Comparison of ENCODE assay signal across 8 cellular contexts in the genomic region with DNA sequence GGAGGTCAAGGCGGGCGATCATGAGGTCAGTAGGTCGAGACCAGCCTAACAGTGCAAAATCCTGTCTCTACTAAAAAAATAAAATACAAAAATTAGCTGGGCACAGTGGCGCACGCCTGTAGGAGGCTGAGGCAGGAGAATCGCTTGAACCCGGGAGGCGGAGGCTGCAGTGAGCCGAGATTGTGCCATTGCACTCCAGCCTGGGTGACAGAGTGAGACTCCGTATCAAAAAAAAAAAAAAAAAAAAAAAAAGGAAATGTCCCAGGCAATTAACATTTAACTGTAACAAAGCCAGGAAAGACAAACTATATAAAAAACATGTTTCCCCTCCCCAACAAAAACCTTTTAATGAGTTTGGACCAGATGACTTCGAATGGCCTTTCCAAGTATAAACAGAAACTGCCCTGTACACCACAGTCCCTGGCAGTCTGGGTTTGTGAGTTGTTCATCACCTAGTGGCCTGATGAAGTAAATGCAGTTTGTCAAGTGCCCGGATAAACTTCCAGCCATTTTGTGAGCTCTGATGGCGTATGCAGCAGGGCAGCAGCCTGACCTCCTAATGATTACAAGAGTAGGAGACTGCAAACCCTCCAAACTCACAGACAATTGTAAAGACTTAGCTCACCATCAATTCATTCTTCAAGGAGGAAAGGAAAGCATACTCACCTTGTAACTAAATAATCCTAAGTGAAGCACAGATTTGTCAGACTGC. TPM values are rescaled to one million over a fixed set of nuclear protein-coding genes. Genes with fewer than 3 reads are reported as not detected.
DNase-seq lines count a peak whose midpoint lies in the region; ATAC-seq and TF ChIP-seq lines count a peak whose summit lies in the region.

No MANE protein-coding gene starts in this region.

- H3K9me3 ChIP-seq in ascending aorta (no peaks in the 10 kb centered on the region), heart left ventricle (no peaks in the 10 kb centered on the region)

- H3K27me3 ChIP-seq in ascending aorta = no peaks in the 10 kb centered on the region
- H3K27me3 ChIP-seq in heart left ventricle = no peaks in the 10 kb centered on the region

- H3K27ac Mint-ChIP-seq in progenitor cell of endocrine pancreas = peak overlapping the region; percentile 96

- 49 to 56% (median 52%) methylated on average over 13 of the region's 13 CpGs for WGBS in heart left ventricle, 4 donors

- no peak overlapping the region for H3K4me3 Mint-ChIP-seq in progenitor cell of endocrine pancreas (ENCODE audit: low read depth)

- H3K27me3 Mint-ChIP-seq in progenitor cell of endocrine pancreas = no peaks in the 10 kb centered on the region

- no peak for TF ChIP-seq POLR2A in heart left ventricle (IDR thresholded peaks at IDR 0.05)

- intact Hi-C loops in ascending aorta (cut with DNase I) = loop anchor here (1.0 to 2.0 kb wide), 3 partner anchors 16 to 156 kb away; partner anchors contain the start of genes MXD1 and PCBP1
- intact Hi-C loops in heart left ventricle (cut with DNase I) = loop anchor here in 9 of 10 donors (1.0 to 5.0 kb wide), 8 partner anchors 72 to 163 kb away; partner anchors contain the start of gene MXD1 (in 4 of the 9)

- ATAC-seq in HG02798 (IDR thresholded peaks at IDR 0.05; ENCODE audit: poor library complexity, unreplicated experiment) (peak; percentile 80), heart left ventricle (peak; percentile 93 to 98 (median 97)), GM19023 (IDR thresholded peaks at IDR 0.05; ENCODE audit: unreplicated experiment) (no peak)

- H3K9me3 Mint-ChIP-seq in progenitor cell of endocrine pancreas (ENCODE audit: low read depth) = no peaks in the 10 kb centered on the region

- DNase-seq in NCI-H1417 treated with DMSO at 0.1 percent for 48 hours (lab: John Stamatoyannopoulos, UW) = peak; percentile 42
- DNase-seq in SKM-1 treated with dmso at 0.1 percent for 144 hours (lab: John Stamatoyannopoulos, UW; ENCODE audit: unreplicated experiment) = peak; percentile 68
- peak in 1 of 2 donors; percentile 87 for DNase-seq in ascending aorta (ENCODE audit: low spot score in 2 of 2)
- DNase-seq in heart left ventricle = peak in 4 of 5 donors; percentile 60 to 81 (median 72)
- DNase-seq in progenitor cell of endocrine pancreas (ENCODE audit: low spot score, unreplicated experiment) = peak; percentile 27

- peaks cover 22% of the 10 kb centered on the region for H3K36me3 Mint-ChIP-seq in progenitor cell of endocrine pancreas (ENCODE audit: insufficient read depth)

- TF ChIP-seq CTCF in GM12875 (IDR thresholded peaks at IDR 0.05; ENCODE audit: borderline replicate concordance, insufficient read depth, low read depth, low read length) (peak; percentile 88), ascending aorta (IDR thresholded peaks at IDR 0.05) (peak; percentile 85 to 92 (median 88)), heart left ventricle (IDR thresholded peaks at IDR 0.05) (peak; percentile 65 to 90 (median 83)), progenitor cell of endocrine pancreas (IDR thresholded peaks at IDR 0.05; ENCODE audit: unreplicated experiment) (peak; percentile 75)

- H3K4me3 ChIP-seq in GM12875 (ENCODE audit: low read depth, low read length) (no peak overlapping the region), ascending aorta (peak overlapping the region in 1 of 2 donors; percentile 40), heart left ventricle (peak overlapping the region in 5 of 12 donors; percentile 1 to 36 (median 15))

- peaks cover 24 to 28% of the 10 kb centered on the region in 2 donors for H3K36me3 ChIP-seq in ascending aorta
- H3K36me3 ChIP-seq in heart left ventricle = peaks cover 0 to 71% (median 27%) of the 10 kb centered on the region in 9 donors

- H3K4me1 ChIP-seq in ascending aorta (peaks cover 0 to 16% of the 10 kb centered on the region in 2 donors), heart left ventricle (peaks cover 0 to 39% (median 14%) of the 10 kb centered on the region in 12 donors)

- peaks cover 4% of the 10 kb centered on the region for H3K4me1 Mint-ChIP-seq in progenitor cell of endocrine pancreas (ENCODE audit: low read depth)

- peak overlapping the region; percentile 75 to 77 for H3K27ac ChIP-seq in ascending aorta
- H3K27ac ChIP-seq in heart left ventricle = peak overlapping the region; percentile 35 to 83 (median 75)

RNA-seq across cellular contexts. Expression of gene PCBP1, which starts 16.6 kb away (rescaled TPM):
- total RNA-seq in ascending aorta = 227 TPM
- total RNA-seq in heart left ventricle = 100 to 1,000 TPM; 106 to 274 (median 199) TPM
- polyA plus RNA-seq in heart left ventricle = 100 to 1,000 TPM; 212 to 296 TPM
- total RNA-seq in progenitor cell of endocrine pancreas = 295 and 305 TPM in 2 replicates
